In the genomic region with DNA sequence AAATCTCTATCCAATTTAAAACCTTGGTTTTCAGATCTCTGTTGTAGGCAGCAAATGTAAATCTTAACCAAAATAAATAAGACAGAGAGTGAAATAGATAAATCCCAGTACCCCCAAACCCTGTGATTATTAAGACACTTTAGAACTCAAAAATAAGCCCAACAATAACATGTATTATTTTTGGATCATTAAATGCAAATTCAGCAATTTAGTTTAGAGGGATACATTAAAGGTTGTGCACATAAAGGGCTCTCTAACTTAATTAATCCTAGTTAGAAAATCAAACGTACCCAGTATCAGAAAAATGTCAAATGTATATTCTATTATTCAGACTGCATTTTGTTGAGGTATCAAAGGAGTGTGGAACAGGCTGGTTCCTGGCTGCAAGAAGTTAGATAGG, we compare ENCODE assay signal across 8 cellular contexts.
"Had no signal": no experiment of that assay in that cellular context is flagged by ENCODE, and none has a peak within 500 bp of the region (broad histone marks: within the 10 kb centered on the region; RNA-seq: fewer than 3 reads in every experiment).

No MANE protein-coding gene starts in this region.

- H2AFZ ChIP-seq: GM23248 had no signal

- H3K27ac ChIP-seq: GM23248, KMS-11 had no signal

- H3K9ac ChIP-seq: GM23248, KMS-11 had no signal

- H3K4me3 ChIP-seq: GM23248 had no signal

- FAIRE-seq: H54, HTR-8/SVneo had no signal

- DNase-seq: GM23248, GOT3, H9, HCEC 1CT, KBM-7 had no signal

- H3K4me2 ChIP-seq: KMS-11 had no signal
